In the genomic region with DNA sequence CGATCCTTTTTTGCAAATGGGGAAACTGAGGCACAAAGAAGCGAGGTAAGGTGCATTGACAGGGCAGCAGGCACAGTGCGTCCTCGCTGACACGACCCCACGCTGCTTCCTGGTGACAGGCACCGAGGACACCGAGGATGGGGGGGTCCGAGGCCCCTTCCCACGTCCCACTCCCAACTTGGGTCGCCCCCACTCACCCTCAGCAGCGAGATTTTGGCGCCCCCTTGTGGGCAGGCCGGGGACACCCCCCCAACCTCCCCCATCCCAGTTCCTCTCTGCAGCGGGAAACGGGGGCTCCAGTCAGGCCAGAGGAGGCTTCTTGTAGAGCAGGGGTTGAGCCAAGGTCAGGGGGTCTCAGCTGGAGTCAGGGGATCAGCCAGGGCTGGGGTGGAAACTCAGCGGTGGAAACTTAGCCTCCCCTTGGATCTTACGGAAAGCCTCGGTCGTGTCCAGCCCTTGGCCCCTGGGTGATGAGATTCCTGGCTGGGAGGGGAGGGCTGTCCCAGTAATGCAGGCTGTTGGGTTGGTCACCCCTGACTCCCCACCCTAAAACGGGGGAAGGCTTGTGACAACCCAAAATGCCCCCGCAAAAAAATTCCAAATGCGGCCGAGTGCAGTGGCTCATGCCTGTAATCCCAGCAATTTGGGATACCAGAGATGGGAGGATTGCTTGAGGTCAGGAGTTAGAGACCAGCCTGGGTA, we compare ENCODE assay signal across 8 cellular contexts. TPM values are rescaled to one million over a fixed set of nuclear protein-coding genes. Genes with fewer than 3 reads are reported as not detected.
DNase-seq lines count a peak whose midpoint lies in the region; ATAC-seq and TF ChIP-seq lines count a peak whose summit lies in the region.

No MANE protein-coding gene starts in this region.

- no peak overlapping the region for H3K4me2 ChIP-seq in IMR-90 (ENCODE audit: low read depth, low read length)

- CTCF ChIA-PET in AG04450 (lab: Charles Lee) = interaction anchor here (0.6 to 4.9 kb wide), 33 partner anchors 8 to 225 kb away, joined by 3 to 77 read pairs (median 5); a partner anchor contains a TSS
- CTCF ChIA-PET in IMR-90 (lab: Yijun Ruan, JAX) = interaction anchor here (0.6 to 1.1 kb wide), 6 partner anchors 55 to 158 kb away, joined by 3 to 5 read pairs (median 4); no protein-coding TSS in a partner anchor

- TF ChIP-seq RAD21 in IMR-90 (IDR thresholded peaks at IDR 0.05; ENCODE audit: low read length) = peak; percentile 74

- H3K4me1 ChIP-seq in IMR-90 (ENCODE audit: control insufficient read depth, insufficient read depth, low read length) = no peaks in the 10 kb centered on the region

- H4K5ac ChIP-seq in IMR-90 (ENCODE audit: low read depth, low read length) = no peak overlapping the region

- H2BK5ac ChIP-seq in IMR-90 (ENCODE audit: low read depth, low read length, poor library complexity, severe bottlenecking) = no peak overlapping the region

- H3K56ac ChIP-seq in IMR-90 (ENCODE audit: extremely low read depth, insufficient read depth, low read length) = no peak overlapping the region

- in situ Hi-C loops in IMR-90 (cut with MboI; ENCODE audit: low sequenced_read_pairs) = loop anchor here (5.0 kb wide), 1 partner anchor 145 kb away; no protein-coding TSS in a partner anchor

- intact Hi-C loops in IMR-90 (cut with micrococcal nuclease) = loop anchor here (5.0 kb wide), 1 partner anchor 165 kb away; no protein-coding TSS in a partner anchor
- intact Hi-C loops in left ventricle myocardium superior (cut with micrococcal nuclease) = loop anchor here (5.0 kb wide), 1 partner anchor 145 kb away; no protein-coding TSS in a partner anchor

- dilution Hi-C loops in IMR-90 (cut with HindIII; ENCODE audit: low sequenced_read_pairs, unreplicated experiment) = no loop called here

- peaks cover 0 to 2% of the 10 kb centered on the region in 2 donors for H3K9me3 Mint-ChIP-seq in activated T-cell treated with anti-CD3 and anti-CD28 coated beads, Interleukin-2, amount 50 U/mL, for 72 hours

- no peak overlapping the region for H3K27ac Mint-ChIP-seq in activated T-cell treated with anti-CD3 and anti-CD28 coated beads, Interleukin-2, amount 50 U/mL, for 72 hours

- H2BK20ac ChIP-seq in IMR-90 (ENCODE audit: low read depth, low read length) = no peak overlapping the region

- H3K27me3 Mint-ChIP-seq in activated T-cell treated with anti-CD3 and anti-CD28 coated beads, Interleukin-2, amount 50 U/mL, for 72 hours (ENCODE audit: low read depth) = no peaks in the 10 kb centered on the region

- no peak overlapping the region for H3K23ac ChIP-seq in IMR-90 (ENCODE audit: low read depth, low read length)

- H3K27ac ChIP-seq in AG04450 (ENCODE audit: low read depth, low read length) (no peak overlapping the region), IMR-90 (ENCODE audit: insufficient read depth, low read length) (no peak overlapping the region)

- H2BK15ac ChIP-seq in IMR-90 (ENCODE audit: low read depth, low read length) = no peak overlapping the region

- H3K27me3 ChIP-seq in AG04450 (ENCODE audit: control insufficient read depth, insufficient read depth, low read length) (peaks cover 4% of the 10 kb centered on the region), IMR-90 (ENCODE audit: control insufficient read depth, insufficient read depth, low read length) (peaks cover 12% of the 10 kb centered on the region)

- 25% methylated on average over 4 of the region's 24 CpGs; no CpG with 5 or more reads in 1 of the 2 experiments for WGBS in IMR-90 (ENCODE audit: extremely low coverage in 2 of 2, insufficient read length in 1 of 2), 2 experiments

- H3K14ac ChIP-seq in IMR-90 (replicated peaks; ENCODE audit: low read depth, low read length) = no peak overlapping the region

- no peak overlapping the region for H4K91ac ChIP-seq in IMR-90 (ENCODE audit: insufficient read depth, low read depth, low read length)

- BruUV-seq in IMR-90 (replicated peaks; lab: Mats Ljungman, UMichigan) = no TSS peak

- no peak overlapping the region for H3K18ac ChIP-seq in IMR-90 (ENCODE audit: low read depth, low read length)

- no peak overlapping the region for H3K4me3 Mint-ChIP-seq in activated T-cell treated with anti-CD3 and anti-CD28 coated beads, Interleukin-2, amount 50 U/mL, for 72 hours

- DNase-seq in AG04450 (ENCODE audit: low read depth, low spot score) (no peak), IMR-90 (no peak), left ventricle myocardium superior (peak; percentile 68), SKM-1 (lab: John Stamatoyannopoulos, UW; ENCODE audit: unreplicated experiment) (no peak), medulla oblongata (ENCODE audit: extremely low spot score) (no peak), 8988T (no peak)
- DNase-seq in activated T-cell treated with anti-CD3 and anti-CD28 coated beads, Interleukin-2, amount 50 U/mL, for 72 hours = peak; percentile 36 to 59
- peak; percentile 43 to 57 for DNase-seq in stimulated activated CD4-positive, alpha-beta T cell treated with anti-CD3 and anti-CD28 coated beads, Interleukin-2, amount 100 ng/mL, for 48 hours

- ATAC-seq in IMR-90 (ENCODE audit: low read depth) (peak; percentile 40; the same call in 1 of the 2 replicates), left ventricle myocardium superior (peak; percentile 63)
- peak; percentile 46 to 52 for ATAC-seq in activated T-cell treated with anti-CD3 and anti-CD28 coated beads, Interleukin-2, amount 50 U/mL, for 72 hours (replicated peaks in 1 of 2)

- H2AK9ac ChIP-seq in IMR-90 (replicated peaks; ENCODE audit: low read depth, low read length, poor library complexity) = peak overlapping the region; percentile 85

- H3K4me1 Mint-ChIP-seq in activated T-cell treated with anti-CD3 and anti-CD28 coated beads, Interleukin-2, amount 50 U/mL, for 72 hours (ENCODE audit: low read depth) = no peaks in the 10 kb centered on the region

- TF ChIP-seq CTCF in AG04450 (IDR thresholded peaks at IDR 0.05; ENCODE audit: low read depth, low read length) (peak; percentile 87), IMR-90 (conservative IDR thresholded peaks at IDR 0.05; ENCODE audit: low read depth, low read length) (peak; percentile 69)

- peaks cover 4% of the 10 kb centered on the region for H3K36me3 ChIP-seq in IMR-90 (ENCODE audit: control insufficient read depth, insufficient read depth, low read length)

- TF ChIP-seq POLR2A in IMR-90 (IDR thresholded peaks at IDR 0.05; ENCODE audit: low read depth, low read length) = no peak

- no peak overlapping the region for H3K9ac ChIP-seq in IMR-90 (ENCODE audit: low read depth, low read length)

- peaks cover 4% of the 10 kb centered on the region for H4K20me1 ChIP-seq in IMR-90 (ENCODE audit: insufficient read depth, low read length)

- POLR2A ChIA-PET in AG04450 (lab: Yijun Ruan, JAX) = no interaction called here
- POLR2A ChIA-PET in IMR-90 (lab: Charles Lee; ENCODE audit: unreplicated experiment) = no interaction called here

- no peak overlapping the region for H3K4ac ChIP-seq in IMR-90 (ENCODE audit: low read depth, low read length)

- no peak overlapping the region for H4K8ac ChIP-seq in IMR-90 (ENCODE audit: low read depth in 2 of 2, low read length in 2 of 2)

- H2BK120ac ChIP-seq in IMR-90 (ENCODE audit: low read depth, low read length) = no peak overlapping the region

- no peaks in the 10 kb centered on the region for H3K9me1 ChIP-seq in IMR-90 (ENCODE audit: insufficient read depth, low read length)

- peaks cover 0 to 4% of the 10 kb centered on the region in 2 experiments; a peak in 2 of 4 replicates for H3K79me1 ChIP-seq in IMR-90 (ENCODE audit: low read depth in 1 of 2, low read length in 2 of 2)

- peak overlapping the region; percentile 66 for H2AFZ ChIP-seq in IMR-90 (replicated peaks; ENCODE audit: low read length, poor library complexity)

- peak overlapping the region; percentile 85; the same call in 1 of the 2 replicates for H2AK5ac ChIP-seq in IMR-90 (ENCODE audit: low read depth, low read length)

- H3K9me3 ChIP-seq in AG04450 (ENCODE audit: control insufficient read depth, insufficient read depth, low read length) (peaks cover 6% of the 10 kb centered on the region), IMR-90 (ENCODE audit: control insufficient read depth, insufficient read depth, low read length) (no peaks in the 10 kb centered on the region; the same call in 1 of the 2 replicates)

- H3K4me3 ChIP-seq in AG04450 (ENCODE audit: low read depth, low read length) (no peak overlapping the region), IMR-90 (ENCODE audit: insufficient read depth, low read depth, low read length) (no peak overlapping the region)

- no peaks in the 10 kb centered on the region for H3K36me3 Mint-ChIP-seq in activated T-cell treated with anti-CD3 and anti-CD28 coated beads, Interleukin-2, amount 50 U/mL, for 72 hours (ENCODE audit: insufficient read depth in 2 of 2)

RNA-seq across cellular contexts. Expression of a gene that starts 8.2 kb away (rescaled TPM):
- polyA plus RNA-seq in AG04450 (2011; rRNA removed) = 0.19 TPM in 1 of 2 replicates, not detected in the other
- polyA minus RNA-seq in AG04450 (2011; rRNA and poly(A)+ RNA removed) = not detected in 2 replicates
- not detected in 2 replicates for total RNA-seq in IMR-90 (2012; rRNA removed)
- polyA plus RNA-seq in IMR-90 (2012; rRNA removed) = not detected in 2 replicates
- polyA plus RNA-seq in IMR-90 (2012; cell fraction: cytosol; rRNA removed) = 0.09 TPM in 1 of 2 replicates, not detected in the other
- not detected in 2 replicates for polyA plus RNA-seq in IMR-90 (2012; cell fraction: nucleus; rRNA removed; ENCODE audit: low replicate concordance)
- under 1 TPM; 0.62 to 0.88 TPM for total RNA-seq in activated T-cell treated with anti-CD3 and anti-CD28 coated beads, Interleukin-2, amount 50 U/mL, for 72 hours
- not detected for total RNA-seq in left ventricle myocardium superior

RNA-seq across cellular contexts. Expression of a gene that starts 11.1 kb away (rescaled TPM):
- polyA plus RNA-seq in AG04450 (2011; rRNA removed) (not detected in 2 replicates), IMR-90 (2012; rRNA removed) (not detected in 2 replicates)
- not detected in 2 replicates for polyA minus RNA-seq in AG04450 (2011; rRNA and poly(A)+ RNA removed)
- total RNA-seq in IMR-90 (2012; rRNA removed) (not detected in 2 replicates), left ventricle myocardium superior (not detected)
- polyA plus RNA-seq in IMR-90 (2012; cell fraction: cytosol; rRNA removed) = not detected in 2 replicates
- polyA plus RNA-seq in IMR-90 (2012; cell fraction: nucleus; rRNA removed; ENCODE audit: low replicate concordance) = not detected in 2 replicates
- not detected for total RNA-seq in activated T-cell treated with anti-CD3 and anti-CD28 coated beads, Interleukin-2, amount 50 U/mL, for 72 hours

RNA-seq across cellular contexts. Expression of a gene that starts 28.4 kb away (rescaled TPM):
- polyA plus RNA-seq in AG04450 (2011; rRNA removed) = 3.4 and 4.2 TPM in 2 replicates
- polyA minus RNA-seq in AG04450 (2011; rRNA and poly(A)+ RNA removed) = 1.2 and 1.4 TPM in 2 replicates
- total RNA-seq in IMR-90 (2012; rRNA removed) = 3.2 and 4.2 TPM in 2 replicates
- polyA plus RNA-seq in IMR-90 (2012; rRNA removed) = 9.2 and 13.6 TPM in 2 replicates
- polyA plus RNA-seq in IMR-90 (2012; cell fraction: cytosol; rRNA removed) = 19.8 and 19.9 TPM in 2 replicates
- 5.3 and 24.1 TPM in 2 replicates for polyA plus RNA-seq in IMR-90 (2012; cell fraction: nucleus; rRNA removed; ENCODE audit: low replicate concordance)
- total RNA-seq in activated T-cell treated with anti-CD3 and anti-CD28 coated beads, Interleukin-2, amount 50 U/mL, for 72 hours = 10 to 100 TPM; 12.3 to 13.5 TPM
- 11.0 TPM for total RNA-seq in left ventricle myocardium superior

RNA-seq across cellular contexts. Expression of a gene that starts 34.0 kb away (rescaled TPM):
- polyA plus RNA-seq in AG04450 (2011; rRNA removed) (21.2 and 31.3 TPM in 2 replicates), IMR-90 (2012; rRNA removed) (47.8 and 56.3 TPM in 2 replicates)
- polyA minus RNA-seq in AG04450 (2011; rRNA and poly(A)+ RNA removed) = 16.5 and 28.0 TPM in 2 replicates
- total RNA-seq in IMR-90 (2012; rRNA removed) (21.5 and 24.4 TPM in 2 replicates), left ventricle myocardium superior (19.2 TPM)
- 34.0 and 49.4 TPM in 2 replicates for polyA plus RNA-seq in IMR-90 (2012; cell fraction: cytosol; rRNA removed)
- 57.9 and 195 TPM in 2 replicates for polyA plus RNA-seq in IMR-90 (2012; cell fraction: nucleus; rRNA removed; ENCODE audit: low replicate concordance)
- total RNA-seq in activated T-cell treated with anti-CD3 and anti-CD28 coated beads, Interleukin-2, amount 50 U/mL, for 72 hours = 10 to 100 TPM; 66.2 to 85.9 TPM

Comparison
In these comparisons a context has a peak if more than half of its experiments do, and no peak if none do; other contexts are left out.
1. DNase-seq: peak in activated T-cell treated with anti-CD3 and anti-CD28 coated beads, Interleukin-2, amount 50 U/mL, for 72 hours (2 of 2), left ventricle myocardium superior (single experiment) and stimulated activated CD4-positive, alpha-beta T cell treated with anti-CD3 and anti-CD28 coated beads, Interleukin-2, amount 100 ng/mL, for 48 hours (2 of 2); none in AG04450 (single experiment), IMR-90 (single experiment), SKM-1 (single experiment), medulla oblongata (single experiment) and 8988T (single experiment).
2. Peak in every context shown above with its lines, with median percentiles within 50 percentile points of each other: ATAC-seq.